ENCODE assay signal across 2 cellular contexts in genomic region chr2:226760412-226761194, GRCh38.
TF ChIP-seq lines count a peak whose summit lies in the region.

No MANE protein-coding gene starts in this region.

TF ChIP-seq in IMR-90, 13 proteins besides CTCF, POLR2A, EP300 and RAD21 (continued from another document):
- TF ChIP-seq CHD1 (IDR thresholded peaks at IDR 0.05; ENCODE audit: low read depth, low read length): no peak
- peak; percentile 43; the same call in 1 of the 2 replicates for TF ChIP-seq FOS (IDR thresholded peaks at IDR 0.05; ENCODE audit: low read depth, low read length)
- TF ChIP-seq MAZ (IDR thresholded peaks at IDR 0.05; ENCODE audit: borderline replicate concordance, low read depth, low read length): no peak
- peak; percentile 68 for TF ChIP-seq CEBPB (IDR thresholded peaks at IDR 0.05; ENCODE audit: low read depth, low read length)
- no peak for TF ChIP-seq SMC3 (IDR thresholded peaks at IDR 0.05; ENCODE audit: low read depth, low read length)
- no peak for TF ChIP-seq USF2 (IDR thresholded peaks at IDR 0.05; ENCODE audit: low read depth, low read length)

TF ChIP-seq in liver, 16 proteins besides CTCF, POLR2A, EP300 and RAD21 (continued from another document):
- TF ChIP-seq ZBTB33 (IDR thresholded peaks at IDR 0.05): peak; percentile 96
- TF ChIP-seq NR2F2 (IDR thresholded peaks at IDR 0.05): peak; percentile 95
- peak; percentile 98 for TF ChIP-seq HNF4G (IDR thresholded peaks at IDR 0.05)
- TF ChIP-seq REST (IDR thresholded peaks at IDR 0.05): peak; percentile 91
- TF ChIP-seq JUND (IDR thresholded peaks at IDR 0.05): peak; percentile 91 to 94
- peak in 1 of 2 donors; percentile 52 for TF ChIP-seq GABPA (IDR thresholded peaks at IDR 0.05 in 1 of 2, conservative IDR thresholded peaks at IDR 0.05 in 1 of 2)
- peak; percentile 87 for TF ChIP-seq ATF3 (IDR thresholded peaks at IDR 0.05)
- peak; percentile 49 to 74 for TF ChIP-seq EGR1 (IDR thresholded peaks at IDR 0.05; ENCODE audit: low read depth in 2 of 2)
- TF ChIP-seq FOXA1 (IDR thresholded peaks at IDR 0.05): peak; percentile 80
- peak; percentile 94 for TF ChIP-seq MAX (IDR thresholded peaks at IDR 0.05)
- peak; percentile 53 for TF ChIP-seq TAF1 (conservative IDR thresholded peaks at IDR 0.05)
- TF ChIP-seq SP1 (IDR thresholded peaks at IDR 0.05): peak; percentile 91
